Comparison of ENCODE assay signal across 26 cellular contexts in the genomic region with DNA sequence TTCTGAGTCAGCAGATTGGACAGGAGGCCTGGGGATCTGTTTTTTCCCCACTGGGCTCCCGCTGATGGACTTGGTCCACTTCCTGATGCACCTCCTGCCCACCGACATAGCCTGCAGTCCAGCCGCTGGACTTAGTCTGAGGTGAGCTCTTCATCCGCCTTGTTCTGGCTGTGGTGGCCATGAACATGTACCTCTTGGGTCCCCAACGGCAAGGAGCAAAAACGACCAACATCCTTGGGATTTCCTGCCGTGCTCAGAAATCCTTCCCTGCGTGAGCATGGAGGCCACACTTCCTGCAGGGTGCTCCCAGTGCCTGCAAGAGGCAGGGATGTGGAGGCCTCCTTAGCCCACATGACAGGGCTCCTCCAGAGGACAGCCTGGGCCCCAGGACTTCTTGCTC.
"Had no signal": no experiment of that assay in that cellular context is flagged by ENCODE, and none has a peak within 500 bp of the region (broad histone marks: within the 10 kb centered on the region; RNA-seq: fewer than 3 reads in every experiment).

No MANE protein-coding gene starts in this region.

- H3K36me3 Mint-ChIP-seq: naive thymus-derived CD4-positive, alpha-beta T cell; stimulated activated memory B cell treated with anti-CD40 and anti-IgM and Interleukin-4, amounts not matched to agents 10 μg/mL and 1 μg/mL and 100 μg/mL, for 72 hours had no signal

- H3K9ac ChIP-seq: neural progenitor cell had no signal

- H3K4me1 Mint-ChIP-seq: naive thymus-derived CD4-positive, alpha-beta T cell; neural progenitor cell; stimulated activated memory B cell treated with anti-CD40 and anti-IgM and Interleukin-4, amounts not matched to agents 10 μg/mL and 1 μg/mL and 100 μg/mL, for 72 hours had no signal

- DNase-seq: cerebellar nuclear complex; cortex of kidney; effector memory CD8-positive, alpha-beta T cell; foreskin fibroblast; gastrocnemius medialis; heart left ventricle; kidney; left lung; mesenchymal stem cell; midbrain; naive thymus-derived CD4-positive, alpha-beta T cell; nucleus accumbens; psoas muscle; stimulated activated CD4-positive, alpha-beta T cell treated with anti-CD3 and anti-CD28 coated beads, Interleukin-2, amount 100 ng/mL, for 24 hours; stimulated activated CD4-positive, alpha-beta T cell treated with anti-CD3 and anti-CD28 coated beads, Interleukin-4, amount 100 ng/mL, for 24 hours; stimulated activated naive CD8-positive, alpha-beta T cell treated with anti-CD3 and anti-CD28 coated beads, Interleukin-15, Interleukin-2, amounts not matched to agents 100 U/mL and 50 U/mL, for 24 hours; upper lobe of left lung; uterus had no signal

- H2AFZ ChIP-seq: hepatocyte, neural progenitor cell had no signal

- H3K27ac Mint-ChIP-seq: effector memory CD8-positive, alpha-beta T cell; naive thymus-derived CD4-positive, alpha-beta T cell; nephron; neural progenitor cell; stimulated activated memory B cell treated with anti-CD40 and anti-IgM and Interleukin-4, amounts not matched to agents 10 μg/mL and 1 μg/mL and 100 μg/mL, for 72 hours had no signal

- ATAC-seq: effector memory CD8-positive, alpha-beta T cell; gastrocnemius medialis; heart left ventricle; left lung; naive thymus-derived CD4-positive, alpha-beta T cell; psoas muscle; right cardiac atrium; stimulated activated memory B cell treated with anti-CD40 and anti-IgM and Interleukin-4, amounts not matched to agents 10 μg/mL and 1 μg/mL and 100 μg/mL, for 72 hours; stimulated activated naive CD8-positive, alpha-beta T cell treated with anti-CD3 and anti-CD28 coated beads, Interleukin-15, Interleukin-2, amounts not matched to agents 100 U/mL and 50 U/mL, for 24 hours had no signal

- H3K36me3 ChIP-seq: gastrocnemius medialis, neural progenitor cell, uterus had no signal

- H3K4me3 ChIP-seq: gastrocnemius medialis, heart left ventricle, hepatocyte, left lung, neural progenitor cell, psoas muscle, smooth muscle cell, thoracic aorta, tibial nerve, upper lobe of left lung, uterus had no signal

- H3K9me3 Mint-ChIP-seq: effector memory CD8-positive, alpha-beta T cell; nephron; neural progenitor cell; stimulated activated memory B cell treated with anti-CD40 and anti-IgM and Interleukin-4, amounts not matched to agents 10 μg/mL and 1 μg/mL and 100 μg/mL, for 72 hours had no signal

- H3K9me3 ChIP-seq: gastrocnemius medialis, heart left ventricle, left lung, psoas muscle, thoracic aorta, tibial nerve, upper lobe of left lung, uterus had no signal

- FAIRE-seq: kidney had no signal

- H3K27ac ChIP-seq: gastrocnemius medialis, hepatocyte, left lung, neural progenitor cell, psoas muscle, thoracic aorta, tibial nerve, upper lobe of left lung, uterus had no signal

- H3K4me1 ChIP-seq: gastrocnemius medialis, heart left ventricle, left lung, neural progenitor cell, psoas muscle, tibial nerve, upper lobe of left lung, uterus had no signal

- H3K79me2 ChIP-seq: hepatocyte had no signal

- H3K4me2 ChIP-seq: hepatocyte, neural progenitor cell, smooth muscle cell had no signal

- H3K27me3 ChIP-seq: gastrocnemius medialis, heart left ventricle, hepatocyte, left lung, neural progenitor cell, tibial nerve, upper lobe of left lung, uterus had no signal

- H3K4me3 Mint-ChIP-seq: effector memory CD8-positive, alpha-beta T cell; naive thymus-derived CD4-positive, alpha-beta T cell; nephron; neural progenitor cell; stimulated activated memory B cell treated with anti-CD40 and anti-IgM and Interleukin-4, amounts not matched to agents 10 μg/mL and 1 μg/mL and 100 μg/mL, for 72 hours had no signal
